In the genomic region with DNA sequence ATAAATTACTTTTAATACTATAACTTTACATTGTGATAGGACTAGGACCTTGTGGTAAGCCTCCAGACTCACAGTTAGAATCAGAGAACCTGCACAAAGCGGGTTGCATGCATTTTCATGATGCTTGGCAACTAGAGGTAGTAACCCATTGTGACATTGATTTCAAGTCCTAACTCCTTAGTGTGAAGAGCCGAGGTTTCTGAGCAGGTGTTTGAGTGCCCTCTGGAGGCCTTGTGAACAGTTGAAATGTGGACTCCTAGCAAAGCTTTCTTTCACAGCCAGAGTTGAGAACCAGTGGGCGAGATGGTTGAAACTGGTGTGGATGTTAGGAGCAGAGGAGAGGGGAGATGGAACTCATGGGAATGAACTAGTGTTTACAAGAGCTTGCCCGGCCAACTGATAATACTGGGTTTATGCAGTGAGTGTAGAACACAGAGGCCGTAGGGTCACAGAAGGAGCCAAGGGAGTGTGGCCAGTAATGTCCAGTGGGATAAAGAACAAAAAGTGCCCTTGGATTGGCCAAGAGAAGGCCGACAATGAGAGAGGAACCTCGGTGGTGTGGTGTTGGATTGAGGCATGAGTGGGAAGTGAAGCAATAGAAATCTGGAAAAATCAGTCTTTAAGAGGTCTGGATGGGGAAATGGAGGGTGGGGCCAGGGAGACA, we compare ENCODE assay signal across 8 cellular contexts. TPM values are rescaled to one million over a fixed set of nuclear protein-coding genes. Genes with fewer than 3 reads are reported as not detected.
DNase-seq lines count a peak whose midpoint lies in the region; ATAC-seq and TF ChIP-seq lines count a peak whose summit lies in the region.

No MANE protein-coding gene starts in this region.

- H3K36me3 ChIP-seq in RWPE2 (ENCODE audit: low read depth), result peaks cover 57% of the 10 kb centered on the region
- H3K36me3 ChIP-seq in heart right ventricle, result peaks cover 0 to 50% (median 4%) of the 10 kb centered on the region in 9 donors

- DNase-seq in EH (ENCODE audit: low read depth) (peak; percentile 78), RWPE2 (ENCODE audit: low spot score) (no peak), heart right ventricle (peak in 1 of 2 donors; percentile 47), retina (peak; percentile 35)
- peak; percentile 69 for DNase-seq in Jurkat, Clone E6-1 (ENCODE audit: low read depth, low spot score)
- peak in 1 of 2 donors; percentile 33 for DNase-seq in activated naive CD4-positive, alpha-beta T cell treated with anti-CD3 and anti-CD28 coated beads, Interleukin-2, amount 50 U/mL, for 72 hours (ENCODE audit: low spot score in 2 of 2)

- peak overlapping the region in 1 of 2 donors; percentile 31 for H3K27ac Mint-ChIP-seq in activated naive CD4-positive, alpha-beta T cell treated with anti-CD3 and anti-CD28 coated beads, Interleukin-2, amount 50 U/mL, for 72 hours

- peaks cover 0 to 10% of the 10 kb centered on the region in 2 donors for H3K36me3 Mint-ChIP-seq in activated naive CD4-positive, alpha-beta T cell treated with anti-CD3 and anti-CD28 coated beads, Interleukin-2, amount 50 U/mL, for 72 hours

- H3K4me1 ChIP-seq in RWPE2 (ENCODE audit: insufficient read depth, poor library complexity, severe bottlenecking) (no peaks in the 10 kb centered on the region), heart right ventricle (peaks cover 10 to 72% (median 32%) of the 10 kb centered on the region in 9 donors)

- H3K27ac ChIP-seq in RWPE2 (ENCODE audit: poor library complexity, severe bottlenecking) (no peak overlapping the region), heart right ventricle (peak overlapping the region in 1 of 10 donors; percentile 17)

- H3K27me3 ChIP-seq in RWPE2 (ENCODE audit: insufficient read depth, poor library complexity, severe bottlenecking) (no peaks in the 10 kb centered on the region), heart right ventricle (no peaks in the 10 kb centered on the region)

- no peaks in the 10 kb centered on the region for H3K9me3 Mint-ChIP-seq in activated naive CD4-positive, alpha-beta T cell treated with anti-CD3 and anti-CD28 coated beads, Interleukin-2, amount 50 U/mL, for 72 hours

- TF ChIP-seq CTCF in RWPE2 (IDR thresholded peaks at IDR 0.05; ENCODE audit: poor library complexity, severe bottlenecking) (peak; percentile 82), heart right ventricle (IDR thresholded peaks at IDR 0.05) (peak; percentile 34 to 79 (median 64))

- 47 to 56% methylated on average over 7 of the region's 7 CpGs for WGBS in heart right ventricle, 2 donors

- intact Hi-C loops in heart right ventricle (cut with DNase I), result loop anchor here in 7 of 10 donors (1.0 to 10.0 kb wide), 5 partner anchors 77 to 269 kb away; partner anchors contain the start of gene ATP6V0A2 (in 1 of the 7)

- ATAC-seq in RWPE2 (ENCODE audit: low read depth) (peak; percentile 75), heart right ventricle (peak; percentile 38 to 89 (median 78)), HG02678 (IDR thresholded peaks at IDR 0.05; ENCODE audit: unreplicated experiment) (no peak), GM19463 (IDR thresholded peaks at IDR 0.05; ENCODE audit: unreplicated experiment) (no peak)
- ATAC-seq in activated naive CD4-positive, alpha-beta T cell treated with anti-CD3 and anti-CD28 coated beads, Interleukin-2, amount 50 U/mL, for 72 hours, result peak; percentile 64 to 80

- no peak overlapping the region for H3K4me3 ChIP-seq in Jurkat, Clone E6-1 (ENCODE audit: low read length)
- H3K4me3 ChIP-seq in RWPE2 (ENCODE audit: severe bottlenecking), result no peak overlapping the region
- H3K4me3 ChIP-seq in heart right ventricle, result no peak overlapping the region

- H3K9me3 ChIP-seq in RWPE2 (ENCODE audit: severe bottlenecking) (no peaks in the 10 kb centered on the region), heart right ventricle (no peaks in the 10 kb centered on the region)

RNA-seq across cellular contexts. Expression of gene ZNF664, which starts 10.9 kb away (rescaled TPM):
- polyA plus RNA-seq in Jurkat, Clone E6-1 (2012; ENCODE audit: insufficient read depth, insufficient read length), result 66.9 TPM
- total RNA-seq in activated naive CD4-positive, alpha-beta T cell treated with anti-CD3 and anti-CD28 coated beads, Interleukin-2, amount 50 U/mL, for 72 hours, result 10 to 100 TPM; 30.5 to 51.1 TPM
- total RNA-seq in heart right ventricle, result 10 to 100 TPM; 73.1 to 94.6 (median 77.0) TPM
- 10 to 100 TPM; 36.9 to 39.8 TPM for polyA plus RNA-seq in heart right ventricle

RNA-seq across cellular contexts. Expression of gene CCDC92, which starts 11.3 kb away (rescaled TPM):
- 15.9 TPM for polyA plus RNA-seq in Jurkat, Clone E6-1 (2012; ENCODE audit: insufficient read depth, insufficient read length)
- 10 to 100 TPM in 1 of 2 donors, 1 to 10 TPM in 1; 2.6 to 13.7 TPM for total RNA-seq in activated naive CD4-positive, alpha-beta T cell treated with anti-CD3 and anti-CD28 coated beads, Interleukin-2, amount 50 U/mL, for 72 hours
- 10 to 100 TPM; 38.5 to 77.1 (median 56.4) TPM for total RNA-seq in heart right ventricle
- polyA plus RNA-seq in heart right ventricle, result 10 to 100 TPM; 58.7 to 76.2 TPM

Comparison
In these comparisons a context has a peak if more than half of its experiments do, and no peak if none do; other contexts are left out.
1. ATAC-seq: peak in RWPE2 (single experiment), activated naive CD4-positive, alpha-beta T cell treated with anti-CD3 and anti-CD28 coated beads, Interleukin-2, amount 50 U/mL, for 72 hours (2 of 2) and heart right ventricle (8 of 8); none in HG02678 (single experiment) and GM19463 (single experiment).